Comparison of ENCODE assay signal across 17 cellular contexts in the genomic region with DNA sequence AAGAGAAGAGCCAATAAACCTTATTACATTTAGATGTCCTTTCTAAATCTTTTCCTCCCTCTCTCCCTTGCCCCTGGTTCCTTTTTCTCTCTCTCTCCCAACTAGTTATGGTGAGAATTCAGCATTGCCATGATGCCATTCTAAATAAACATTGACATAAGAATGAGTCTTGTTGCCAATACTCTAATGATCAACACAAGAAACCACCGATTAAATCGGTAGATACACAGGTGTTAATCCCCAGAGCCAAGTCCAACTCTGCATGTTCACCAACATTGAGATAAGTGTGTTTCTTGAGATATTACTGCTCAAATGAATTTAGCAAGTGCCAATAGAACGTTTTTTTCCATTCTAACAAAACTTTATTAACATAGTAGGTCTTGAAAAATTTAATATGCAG.
A peak's percentile ranks its signal among the peaks of the same experiment; 100 is the strongest.
DNase-seq lines count a peak whose midpoint lies in the region; TF ChIP-seq lines count a peak whose summit lies in the region.
"Had no signal": no experiment of that assay in that cellular context is flagged by ENCODE, and none has a peak within 500 bp of the region (broad histone marks: within the 10 kb centered on the region; RNA-seq: fewer than 3 reads in every experiment).

No MANE protein-coding gene starts in this region.

- POLR2A ChIA-PET in PC-9 (lab: Charles Lee; ENCODE audit: unreplicated experiment): no interaction called here

- H3K79me2 ChIP-seq in PC-9 (ENCODE audit: low read depth): no peaks in the 10 kb centered on the region

- H2AFZ ChIP-seq in PC-9: 0 out of 2 replicates have a peak overlapping the region, but pooled peaks have one; percentile 59

- no peak overlapping the region for H3K4me2 ChIP-seq in PC-9
- H3K4me2 ChIP-seq: A549; BLaER1 treated with 17β-estradiol and CSF1 and Interleukin-3, amounts not matched to agents 10 nM and 100 nM had no signal

- H3K27ac ChIP-seq in PC-9: no peak overlapping the region
- H3K27ac ChIP-seq: 22Rv1; A549; BLaER1 treated with 17β-estradiol and CSF1 and Interleukin-3, amounts not matched to agents 10 nM and 100 nM; C4-2B had no signal

- H3K4me3 ChIP-seq in LNCaP clone FGC (ENCODE audit: low read depth, low read length) (no peak overlapping the region), PC-9 (no peak overlapping the region)
- H3K4me3 ChIP-seq: A549; BLaER1 treated with 17β-estradiol and CSF1 and Interleukin-3, amounts not matched to agents 10 nM and 100 nM had no signal

- H3K36me3 ChIP-seq in PC-9 (ENCODE audit: low read depth): no peaks in the 10 kb centered on the region
- H3K36me3 ChIP-seq: BLaER1 treated with 17β-estradiol and CSF1 and Interleukin-3, amounts not matched to agents 10 nM and 100 nM had no signal

- BruUV-seq in PC-9 (replicated peaks; lab: Mats Ljungman, UMichigan): no TSS peak

- DNase-seq in DMS53 (lab: John Stamatoyannopoulos, UW) (peak; percentile 50), DMS53 treated with DMSO at 0.1 percent for 48 hours (lab: John Stamatoyannopoulos, UW; ENCODE audit: unreplicated experiment) (no peak), LNCaP clone FGC (ENCODE audit: low read depth) (peak; percentile 48), PC-9 (no peak), NCI-H187 (lab: John Stamatoyannopoulos, UW) (no peak)
- no peak for DNase-seq in activated T-cell treated with anti-CD3 and anti-CD28 coated beads, Interleukin-2, amount 50 U/mL, for 48 hours
- DNase-seq: AML-193; Caco-2; Calu3; CD4-positive, alpha-beta T cell; CD8-positive, alpha-beta T cell; DMS79 treated with DMSO at 0.1 percent for 48 hours; GF-D8 had no signal

- CTCF ChIA-PET in PC-9 (lab: Charles Lee): no interaction called here

- H3F3A ChIP-seq in PC-9 (ENCODE audit: insufficient read depth, low read depth): no peaks in the 10 kb centered on the region

- H3K9me3 ChIP-seq in PC-9 (ENCODE audit: insufficient read depth, low read depth): no peaks in the 10 kb centered on the region
- H3K9me3 ChIP-seq: Caco-2 had no signal

- intact Hi-C loops in PC-9 (cut with micrococcal nuclease; ENCODE audit: unreplicated experiment): no loop called here

- H3K27me3 ChIP-seq in PC-9 (ENCODE audit: insufficient read depth, low read depth): no peaks in the 10 kb centered on the region
- H3K27me3 ChIP-seq: BLaER1 treated with 17β-estradiol and CSF1 and Interleukin-3, amounts not matched to agents 10 nM and 100 nM had no signal

- no peaks in the 10 kb centered on the region for H4K20me1 ChIP-seq in PC-9 (ENCODE audit: insufficient read depth)
- H4K20me1 ChIP-seq: BLaER1 treated with 17β-estradiol and CSF1 and Interleukin-3, amounts not matched to agents 10 nM and 100 nM had no signal

- no peaks in the 10 kb centered on the region for H3K4me1 ChIP-seq in PC-9 (replicated peaks; ENCODE audit: insufficient read depth)
- H3K4me1 ChIP-seq: A549; BLaER1 treated with 17β-estradiol and CSF1 and Interleukin-3, amounts not matched to agents 10 nM and 100 nM; Caco-2 had no signal

- TF ChIP-seq CTCF in LNCaP clone FGC (IDR thresholded peaks at IDR 0.05; ENCODE audit: control insufficient read depth, extremely low read depth, insufficient read depth) (no peak), PC-9 (conservative IDR thresholded peaks at IDR 0.05) (no peak)

- no peaks in the 10 kb centered on the region for H3K9me2 ChIP-seq in PC-9 (ENCODE audit: insufficient read depth)

Comparison
In these comparisons a context has a peak if more than half of its experiments do, and no peak if none do; other contexts are left out.
1. DNase-seq: peak in DMS53 (single experiment) and LNCaP clone FGC (single experiment); none in DMS53 treated with DMSO at 0.1 percent for 48 hours (single experiment), PC-9 (0 of 2), activated T-cell treated with anti-CD3 and anti-CD28 coated beads, Interleukin-2, amount 50 U/mL, for 48 hours (0 of 2) and NCI-H187 (0 of 2).